ENCODE assay signal across 9 cellular contexts in the genomic region with DNA sequence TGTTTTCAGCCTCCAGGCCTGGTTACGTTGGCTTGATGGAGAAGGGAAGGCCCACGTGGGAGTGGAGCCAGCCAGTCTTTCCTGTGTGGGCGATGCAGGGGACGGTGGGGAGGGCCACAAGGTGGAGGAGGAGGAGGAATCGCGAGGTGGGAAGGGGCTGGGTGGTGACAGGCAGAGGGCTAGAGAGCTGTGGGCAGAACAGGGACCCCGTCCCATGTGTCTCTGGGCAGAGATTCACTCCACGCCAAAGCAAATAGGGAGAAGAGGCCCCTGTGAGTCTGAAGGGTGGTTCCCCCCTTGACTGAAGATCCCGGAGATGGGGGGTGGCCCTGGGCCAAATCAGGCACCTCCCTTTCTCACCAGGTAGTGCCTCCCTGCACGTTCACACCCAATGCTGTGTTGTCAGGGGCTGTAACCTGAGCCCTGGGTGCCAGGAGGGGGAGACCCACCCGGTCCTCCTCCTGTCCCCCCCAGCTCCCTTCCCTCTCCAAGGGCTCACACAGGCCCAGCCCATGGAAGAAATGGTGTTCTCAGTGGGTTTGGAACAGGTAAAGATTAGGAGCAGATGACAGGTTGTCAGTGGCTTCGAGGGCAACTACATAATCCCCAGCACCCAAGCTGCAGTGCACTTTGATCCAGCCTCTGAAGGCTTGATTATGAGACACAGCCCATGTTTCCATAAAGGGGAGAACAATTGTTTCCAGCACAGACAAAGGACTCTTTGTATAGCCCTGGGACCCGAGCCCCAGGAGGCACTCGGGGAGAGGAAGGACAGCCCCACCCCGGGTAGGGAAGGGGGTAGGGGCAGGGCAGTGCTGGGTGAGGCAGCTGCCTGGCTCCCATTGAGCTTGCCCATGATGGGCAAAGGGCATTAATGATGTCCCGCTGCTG. TPM values are rescaled to one million over a fixed set of nuclear protein-coding genes. Genes with fewer than 3 reads are reported as not detected.
DNase-seq lines count a peak whose midpoint lies in the region; ATAC-seq and TF ChIP-seq lines count a peak whose summit lies in the region.
"Had no signal": no experiment of that assay in that cellular context is flagged by ENCODE, and none has a peak within 500 bp of the region (broad histone marks: within the 10 kb centered on the region; RNA-seq: fewer than 3 reads in every experiment).

No MANE protein-coding gene starts in this region.

- peaks cover 34 to 53% of the 10 kb centered on the region in 2 donors for H3K4me1 ChIP-seq in duodenal mucosa (ENCODE audit: control insufficient read depth in 1 of 2, insufficient read depth in 2 of 2, low read length in 2 of 2)

- peak overlapping the region; percentile 66 to 69 for H3K9ac ChIP-seq in duodenal mucosa (ENCODE audit: low read depth in 1 of 2, low read length in 2 of 2)

- peak overlapping the region; percentile 92 for H3K27ac ChIP-seq in duodenal mucosa (ENCODE audit: low read depth, low read length)

- H3K27me3 ChIP-seq in duodenal mucosa (ENCODE audit: control insufficient read depth in 1 of 2, insufficient read depth in 2 of 2, low read length in 2 of 2) = no peaks in the 10 kb centered on the region

- DNase-seq in D341Med (ENCODE audit: low spot score) (peak; percentile 49), NCI-H2107 treated with DMSO at 0.1 percent for 48 hours (lab: John Stamatoyannopoulos, UW; ENCODE audit: unreplicated experiment) (peak; percentile 99), neural crest cell (ENCODE audit: low read depth, low spot score) (peak; percentile 15), GM10266 (ENCODE audit: extremely low spot score) (no peak)
- DNase-seq in activated CD4-positive, CD25-positive, alpha-beta regulatory T cell (lab: John Stamatoyannopoulos, UW) = no peak

- TF ChIP-seq CTCF in neural crest cell (conservative IDR thresholded peaks at IDR 0.05) (no peak), GM10266 (IDR thresholded peaks at IDR 0.05; ENCODE audit: control insufficient read depth, insufficient read depth, low read depth, missing control alignments) (no peak)

- H3K36me3 ChIP-seq in duodenal mucosa (ENCODE audit: control insufficient read depth in 1 of 2, insufficient read depth in 2 of 2, low read length in 2 of 2) = no peaks in the 10 kb centered on the region

- no peaks in the 10 kb centered on the region for H3K36me3 Mint-ChIP-seq in neural crest cell (ENCODE audit: low read depth)

- no peaks in the 10 kb centered on the region for H3K9me3 Mint-ChIP-seq in neural crest cell

- H3K4me1 Mint-ChIP-seq in neural crest cell = peaks cover 36% of the 10 kb centered on the region

- peak overlapping the region; percentile 95 for H3K27ac Mint-ChIP-seq in neural crest cell (ENCODE audit: unreplicated experiment)

- ATAC-seq in GM21381 (IDR thresholded peaks at IDR 0.05; ENCODE audit: unreplicated experiment) (no peak), GM21529 (IDR thresholded peaks at IDR 0.05; ENCODE audit: unreplicated experiment) (no peak)

- H3K4me3 ChIP-seq in duodenal mucosa (ENCODE audit: low read depth in 1 of 2, low read length in 2 of 2) = peak overlapping the region; percentile 9 to 26

- H3K4me3 Mint-ChIP-seq in neural crest cell = peak overlapping the region; percentile 39

- no peaks in the 10 kb centered on the region for H3K27me3 Mint-ChIP-seq in neural crest cell (ENCODE audit: low read depth)

- no peaks in the 10 kb centered on the region for H3K9me3 ChIP-seq in duodenal mucosa (ENCODE audit: control insufficient read depth in 1 of 2, low read length in 2 of 2)

RNA-seq across cellular contexts. Expression of gene GPR37L1, which starts 37.7 kb away (rescaled TPM):
- total RNA-seq in neural crest cell = 0.05 TPM in 1 of 2 replicates, not detected in the other
- total RNA-seq: T-helper 2 cell treated with Interferon-gamma antibody and Interleukin-4, amounts not matched to agents 100 ng/mL and 5 ng/mL, for 36 hours had no signal

RNA-seq across cellular contexts. Expression of gene ARL8A, which starts 59.5 kb away (rescaled TPM):
- total RNA-seq in neural crest cell = 50.9 and 57.3 TPM in 2 replicates

Comparison
In these comparisons a context has a peak if more than half of its experiments do, and no peak if none do; other contexts are left out.
1. DNase-seq: peak in D341Med (single experiment), NCI-H2107 treated with DMSO at 0.1 percent for 48 hours (single experiment) and neural crest cell (single experiment); none in activated CD4-positive, CD25-positive, alpha-beta regulatory T cell (0 of 4) and GM10266 (single experiment).